21 cellular contexts compared by ENCODE assay signal in genomic region chr1:187991944-187992343, GRCh38.
"Had no signal": no experiment of that assay in that cellular context is flagged by ENCODE, and none has a peak within 500 bp of the region (broad histone marks: within the 10 kb centered on the region; RNA-seq: fewer than 3 reads in every experiment).

No MANE protein-coding gene starts in this region.

- H3K27me3 Mint-ChIP-seq: effector memory CD8-positive, alpha-beta T cell; natural killer cell treated with Interleukin-12 subunit alpha and Interleukin-12 subunit beta and Interleukin-15 and Interleukin-18, amount 100 ng/mL, for 72 hours; progenitor cell of endocrine pancreas; type B pancreatic cell had no signal

- H3K4me3 Mint-ChIP-seq: effector memory CD8-positive, alpha-beta T cell; natural killer cell treated with Interleukin-12 subunit alpha and Interleukin-12 subunit beta and Interleukin-15 and Interleukin-18, amount 100 ng/mL, for 72 hours; neural crest cell; stimulated activated effector memory CD8-positive, alpha-beta T cell treated with anti-CD3 and anti-CD28 coated beads, Interleukin-12 subunit alpha, Interleukin-12 subunit beta, amount 100 ng/mL, for 72 hours; type B pancreatic cell had no signal

- H3K9me3 ChIP-seq: gastrocnemius medialis, heart left ventricle, lower lobe of right lung, stomach, tibial artery had no signal

- H3K4me1 ChIP-seq: gastrocnemius medialis, heart left ventricle, lower lobe of right lung, parathyroid adenoma, stomach, tibial artery had no signal

- H3K36me3 Mint-ChIP-seq: stimulated activated effector memory CD8-positive, alpha-beta T cell treated with anti-CD3 and anti-CD28 coated beads, Interleukin-12 subunit alpha, Interleukin-12 subunit beta, amount 100 ng/mL, for 72 hours; type B pancreatic cell had no signal

- H3K9me3 Mint-ChIP-seq: neural crest cell; stimulated activated effector memory CD8-positive, alpha-beta T cell treated with anti-CD3 and anti-CD28 coated beads, Interleukin-12 subunit alpha, Interleukin-12 subunit beta, amount 100 ng/mL, for 72 hours; type B pancreatic cell had no signal

- H3K27me3 ChIP-seq: gastrocnemius medialis, heart left ventricle, hepatocyte, stomach, tibial artery had no signal

- DNase-seq: effector memory CD8-positive, alpha-beta T cell; gastrocnemius medialis; heart left ventricle; kidney glomerular epithelial cell; left colon; left ventricle myocardium superior; lower lobe of right lung; stimulated activated CD4-positive, alpha-beta T cell treated with anti-CD3 and anti-CD28 coated beads, Interleukin-2, amount 100 ng/mL, for 24 hours; stimulated activated CD4-positive, alpha-beta T cell treated with anti-CD3 and anti-CD28 coated beads, Interleukin-4, amount 100 ng/mL, for 24 hours; stimulated activated naive CD4-positive, alpha-beta T cell treated with Interleukin-2 at 50 U/mL for 16 hours; stomach; tibial artery had no signal

- ATAC-seq: effector memory CD8-positive, alpha-beta T cell; gastrocnemius medialis; heart left ventricle; left colon; left ventricle myocardium superior; lower lobe of right lung; natural killer cell treated with Interleukin-12 subunit alpha and Interleukin-12 subunit beta and Interleukin-15 and Interleukin-18, amount 100 ng/mL, for 72 hours; sciatic nerve; stimulated activated effector memory CD8-positive, alpha-beta T cell treated with anti-CD3 and anti-CD28 coated beads, Interleukin-12 subunit alpha, Interleukin-12 subunit beta, amount 100 ng/mL, for 72 hours had no signal

- H2AFZ ChIP-seq: hepatocyte, parathyroid adenoma had no signal

- H3K27ac Mint-ChIP-seq: effector memory CD8-positive, alpha-beta T cell; natural killer cell treated with Interleukin-12 subunit alpha and Interleukin-12 subunit beta and Interleukin-15 and Interleukin-18, amount 100 ng/mL, for 72 hours; progenitor cell of endocrine pancreas; stimulated activated effector memory CD8-positive, alpha-beta T cell treated with anti-CD3 and anti-CD28 coated beads, Interleukin-12 subunit alpha, Interleukin-12 subunit beta, amount 100 ng/mL, for 72 hours; type B pancreatic cell had no signal

- H3K9ac ChIP-seq: parathyroid adenoma had no signal

- H3K27ac ChIP-seq: coronary artery, gastrocnemius medialis, heart left ventricle, hepatocyte, lower lobe of right lung, parathyroid adenoma, stomach, tibial artery had no signal

- H3K4me2 ChIP-seq: hepatocyte had no signal

- H3K4me3 ChIP-seq: coronary artery, gastrocnemius medialis, heart left ventricle, hepatocyte, lower lobe of right lung, stomach, tibial artery had no signal

- H3K36me3 ChIP-seq: gastrocnemius medialis, heart left ventricle, lower lobe of right lung, stomach, tibial artery had no signal

- H3K79me2 ChIP-seq: hepatocyte, parathyroid adenoma had no signal

- H3K4me1 Mint-ChIP-seq: stimulated activated effector memory CD8-positive, alpha-beta T cell treated with anti-CD3 and anti-CD28 coated beads, Interleukin-12 subunit alpha, Interleukin-12 subunit beta, amount 100 ng/mL, for 72 hours had no signal
